Comparison of ENCODE assay signal across 1 cellular context in genomic region chr11:106077609-106078517, GRCh38.
TF ChIP-seq lines count a peak whose summit lies in the region.

TSS of gene AASDHPPT (plus strand) at chr11:106077662. CDS start at chr11:106077711, 49 bp downstream.

TF ChIP-seq in H1, 55 proteins besides CTCF, POLR2A, EP300 and RAD21 (continued from another document):
- TF ChIP-seq ATF2 (IDR thresholded peaks at IDR 0.05; ENCODE audit: low read length) (no peak), POU5F1 (IDR thresholded peaks at IDR 0.05; ENCODE audit: low read depth, low read length) (no peak), KDM1A (IDR thresholded peaks at IDR 0.05; ENCODE audit: borderline replicate concordance, low read length) (no peak), SAP30 (IDR thresholded peaks at IDR 0.05; ENCODE audit: insufficient read depth, insufficient replicate concordance, low read length) (peak; percentile 65), SIN3A (conservative IDR thresholded peaks at IDR 0.05 in 1 of 2, IDR thresholded peaks at IDR 0.05 in 1 of 2; ENCODE audit: low read depth in 1 of 2, low read length in 2 of 2) (peak; percentile 55 to 62; a peak in 2 of 4 replicates), POLR2AphosphoS5 (IDR thresholded peaks at IDR 0.05; ENCODE audit: low read depth, low read length) (no peak; the same call in none of the 2 replicates), TAF7 (optimal IDR thresholded peaks at IDR 0.05; ENCODE audit: borderline replicate concordance, low read depth, low read length) (no peak), TBP (IDR thresholded peaks at IDR 0.05; ENCODE audit: low read depth, low read length) (no peak; the same call in 1 of the 2 replicates), USF2 (IDR thresholded peaks at IDR 0.05; ENCODE audit: low read length) (no peak), RBBP5 (IDR thresholded peaks at IDR 0.05; ENCODE audit: borderline replicate concordance, low read depth, low read length) (no peak; the same call in 1 of the 2 replicates), TAF1 (IDR thresholded peaks at IDR 0.05; ENCODE audit: low read depth, low read length) (peak; percentile 75; the same call in 1 of the 2 replicates), BRCA1 (IDR thresholded peaks at IDR 0.05; ENCODE audit: low read depth, low read length) (no peak), RFX5 (IDR thresholded peaks at IDR 0.05; ENCODE audit: borderline replicate concordance, low read depth, low read length) (no peak), CHD2 (IDR thresholded peaks at IDR 0.05; ENCODE audit: low read length) (no peak), CBX5 (IDR thresholded peaks at IDR 0.05; ENCODE audit: low read depth, low read length) (no peak), EGR1 (IDR thresholded peaks at IDR 0.05; ENCODE audit: borderline replicate concordance, low read depth, low read length) (no peak), MAFK (IDR thresholded peaks at IDR 0.05; ENCODE audit: low read depth, low read length) (no peak), GABPA (IDR thresholded peaks at IDR 0.05; ENCODE audit: borderline replicate concordance, insufficient read depth, low read length) (no peak), ASH2L (IDR thresholded peaks at IDR 0.05; ENCODE audit: low read length) (peak; percentile 17), SRF (IDR thresholded peaks at IDR 0.05; ENCODE audit: low read depth, low read length) (no peak), CBX8 (IDR thresholded peaks at IDR 0.05; ENCODE audit: borderline replicate concordance, low read depth, low read length) (no peak), JUND (IDR thresholded peaks at IDR 0.05; ENCODE audit: low read length) (no peak), GTF2F1 (IDR thresholded peaks at IDR 0.05; ENCODE audit: borderline replicate concordance, low read depth, low read length) (no peak), NRF1 (IDR thresholded peaks at IDR 0.05; ENCODE audit: low read depth, low read length) (peak; percentile 24; the same call in 1 of the 2 replicates), BCL11A (IDR thresholded peaks at IDR 0.05; ENCODE audit: low read depth in 2 of 2, low read length in 2 of 2) (no peak), PHF8 (conservative IDR thresholded peaks at IDR 0.05; ENCODE audit: low read depth, low read length) (peak; percentile 75), FOSL1 (IDR thresholded peaks at IDR 0.05; ENCODE audit: insufficient read depth, low read depth, low read length) (no peak), KDM4A (IDR thresholded peaks at IDR 0.05; ENCODE audit: low read depth, low read length, severe bottlenecking) (peak; percentile 65), CHD1 (IDR thresholded peaks at IDR 0.05; ENCODE audit: low read depth, low read length) (no peak)
